In genomic region chr17:75910699-75911098, GRCh38 we compare ENCODE assay signal across 12 cellular contexts. TPM values are rescaled to one million over a fixed set of nuclear protein-coding genes. Genes with fewer than 3 reads are reported as not detected.
DNase-seq lines count a peak whose midpoint lies in the region; ATAC-seq and TF ChIP-seq lines count a peak whose summit lies in the region.
"Had no signal": no experiment of that assay in that cellular context is flagged by ENCODE, and none has a peak within 500 bp of the region (broad histone marks: within the 10 kb centered on the region; RNA-seq: fewer than 3 reads in every experiment).

No MANE protein-coding gene starts in this region.

- TF ChIP-seq CTCF in uterus (IDR thresholded peaks at IDR 0.05) = no peak

- H3K4me3 ChIP-seq in uterus = no peak overlapping the region
- H3K4me3 ChIP-seq: heart left ventricle, thoracic aorta had no signal

- ATAC-seq in esophagus mucosa = peak; percentile 35
- ATAC-seq in GM19452 (IDR thresholded peaks at IDR 0.05; ENCODE audit: unreplicated experiment) = no peak

- DNase-seq in NCI-H2227 (lab: John Stamatoyannopoulos, UW; ENCODE audit: unreplicated experiment) (peak; percentile 23), NCI-H2227 treated with DMSO at 0.1 percent for 48 hours (lab: John Stamatoyannopoulos, UW) (no peak), NCI-H69 (lab: John Stamatoyannopoulos, UW) (peak; percentile 68), uterus (no peak), GOT3 (lab: John Stamatoyannopoulos, UW) (no peak)
- no peak for DNase-seq in activated T-cell treated with anti-CD3 and anti-CD28 coated beads, Interleukin-2, amount 50 U/mL, for 48 hours
- DNase-seq: activated CD4-positive, alpha-beta T cell treated with anti-CD3 and anti-CD28 coated beads, Interleukin-2, amount 50 U/mL, for 1 hour; activated effector memory CD4-positive, alpha-beta T cell treated with Interleukin-2 at 50 U/mL for 16 hours; heart left ventricle had no signal

- TF ChIP-seq POLR2A in uterus (IDR thresholded peaks at IDR 0.05) = no peak

- no peaks in the 10 kb centered on the region for H3K27me3 ChIP-seq in uterus
- H3K27me3 ChIP-seq: heart left ventricle had no signal

- H3K36me3 ChIP-seq in uterus = no peaks in the 10 kb centered on the region
- H3K36me3 ChIP-seq: thoracic aorta had no signal

- no peaks in the 10 kb centered on the region for H3K9me3 ChIP-seq in uterus
- H3K9me3 ChIP-seq: heart left ventricle, thoracic aorta had no signal

- intact Hi-C loops in uterus (cut with DNase I; ENCODE audit: low total_unique reads) = no loop called here

- H3K4me1 ChIP-seq in uterus = peaks cover 0 to 4% of the 10 kb centered on the region in 2 donors

- peak overlapping the region; percentile 39 to 81 for H3K27ac ChIP-seq in uterus
- H3K27ac ChIP-seq: heart left ventricle, thoracic aorta had no signal

RNA-seq across cellular contexts. Expression of gene MRPL38, which starts 6.0 kb away (rescaled TPM):
- total RNA-seq in esophagus mucosa = 81.8 TPM
- total RNA-seq in uterus = 10 to 100 TPM; 32.3 to 99.8 (median 47.8) TPM

RNA-seq across cellular contexts. Expression of gene TRIM65, which starts 13.9 kb away (rescaled TPM):
- 10.6 TPM for total RNA-seq in esophagus mucosa
- total RNA-seq in uterus = 10 to 100 TPM; 20.0 to 36.9 (median 30.1) TPM

RNA-seq across cellular contexts. Expression of gene FBF1, which starts 30.1 kb away (rescaled TPM):
- total RNA-seq in esophagus mucosa (7.8 TPM), uterus (10 to 100 TPM; 11.0 to 16.5 (median 14.2) TPM)

RNA-seq across cellular contexts. Expression of gene TRIM47, which starts 32.3 kb away (rescaled TPM):
- total RNA-seq in esophagus mucosa (23.4 TPM), uterus (10 to 100 TPM in 3 of 4 donors, 1 to 10 TPM in 1; 6.8 to 70.1 (median 19.0) TPM)

RNA-seq across cellular contexts. Expression of gene WBP2, which starts 55.6 kb away (rescaled TPM):
- total RNA-seq in esophagus mucosa = 57.5 TPM
- 100 to 1,000 TPM in 1 of 4 donors, 10 to 100 TPM in 3; 19.7 to 115 (median 34.5) TPM for total RNA-seq in uterus

Comparison
In these comparisons a context has a peak if more than half of its experiments do, and no peak if none do; other contexts are left out.
1. DNase-seq: peak in NCI-H2227 (single experiment) and NCI-H69 (single experiment); none in NCI-H2227 treated with DMSO at 0.1 percent for 48 hours (single experiment), uterus (0 of 2), activated T-cell treated with anti-CD3 and anti-CD28 coated beads, Interleukin-2, amount 50 U/mL, for 48 hours (0 of 2) and GOT3 (single experiment).